In genomic region chr17:2399572-2400473, GRCh38 we compare ENCODE assay signal across 8 cellular contexts. TPM values are rescaled to one million over a fixed set of nuclear protein-coding genes. Genes with fewer than 3 reads are reported as not detected.
DNase-seq lines count a peak whose midpoint lies in the region; ATAC-seq and TF ChIP-seq lines count a peak whose summit lies in the region.

No MANE protein-coding gene starts in this region.

- peak overlapping the region; percentile 99 for H3K4me3 Mint-ChIP-seq in CD8-positive, alpha-beta T cell

- TF ChIP-seq CTCF in CD8-positive, alpha-beta T cell (IDR thresholded peaks at IDR 0.05) = no peak

- H3K4me1 ChIP-seq in CD8-positive, alpha-beta T cell (ENCODE audit: insufficient read depth, low read length) = peaks cover 48% of the 10 kb centered on the region
- H3K4me1 ChIP-seq in endocrine pancreas (ENCODE audit: control insufficient read depth, insufficient read depth, low read length) (no peaks in the 10 kb centered on the region), mesodermal cell (ENCODE audit: control insufficient read depth, insufficient read depth, low read length, poor library complexity, severe bottlenecking) (peaks cover 48% of the 10 kb centered on the region)

- peaks cover 47% of the 10 kb centered on the region for H3K4me1 Mint-ChIP-seq in CD8-positive, alpha-beta T cell (ENCODE audit: low read depth)

- peak; percentile 81 to 92 (median 90) for DNase-seq in CD8-positive, alpha-beta T cell
- DNase-seq in HK-2 (ENCODE audit: unreplicated experiment) (peak; percentile 95), NOMO-1 (lab: John Stamatoyannopoulos, UW; ENCODE audit: unreplicated experiment in 2 of 2) (peak; percentile 90 to 97)
- DNase-seq in activated CD8-positive, alpha-beta memory T cell treated with anti-CD3 and anti-CD28 coated beads, Interleukin-2, amount 50 U/mL, for 24 hours (ENCODE audit: extremely low read depth) = peak; percentile 76
- DNase-seq in stimulated activated CD8-positive, alpha-beta memory T cell treated with anti-CD3 and anti-CD28 coated beads, Interleukin-15, amount 100 ng/mL, for 1 hour (ENCODE audit: low read depth) = peak; percentile 74

- CTCF ChIA-PET in CD8-positive, alpha-beta T cell (lab: Charles Lee) = interaction anchor here (1.0 to 3.6 kb wide), 3 partner anchors 16 to 17 kb away, joined by 3 to 20 read pairs (median 9); no protein-coding TSS in a partner anchor

- POLR2A ChIA-PET in CD8-positive, alpha-beta T cell (lab: Charles Lee) = interaction anchor here (0.8 to 4.6 kb wide), 4 partner anchors 8 to 109 kb away, joined by 3 to 67 read pairs (median 12); no protein-coding TSS in a partner anchor

- H3K9me3 Mint-ChIP-seq in CD8-positive, alpha-beta T cell = no peaks in the 10 kb centered on the region

- H3K36me3 Mint-ChIP-seq in CD8-positive, alpha-beta T cell = peaks cover 9% of the 10 kb centered on the region

- peak overlapping the region; percentile 71 for H3K4me3 ChIP-seq in CD8-positive, alpha-beta T cell (ENCODE audit: low read depth, low read length)
- H3K4me3 ChIP-seq in endocrine pancreas (ENCODE audit: control insufficient read depth, insufficient read depth, low read length) = no peak overlapping the region
- peak overlapping the region; percentile 87 for H3K4me3 ChIP-seq in mesodermal cell (ENCODE audit: extremely low read depth, insufficient read depth, low read length, poor library complexity, severe bottlenecking)

- 0% methylated on average over 69 to 71 of the region's 82 CpGs for WGBS in mesodermal cell (ENCODE audit: insufficient coverage in 2 of 2), 2 experiments

- H3K27ac ChIP-seq in CD8-positive, alpha-beta T cell (ENCODE audit: low read depth, low read length) = peak overlapping the region; percentile 99
- peak overlapping the region; percentile 99 for H3K27ac ChIP-seq in mesodermal cell (ENCODE audit: low read depth, low read length, severe bottlenecking)

- H3K27me3 ChIP-seq in CD8-positive, alpha-beta T cell (ENCODE audit: insufficient read depth, low read length) = no peaks in the 10 kb centered on the region
- no peaks in the 10 kb centered on the region for H3K27me3 ChIP-seq in endocrine pancreas (ENCODE audit: control insufficient read depth, insufficient read depth, low read length)

- H3K27me3 Mint-ChIP-seq in CD8-positive, alpha-beta T cell (ENCODE audit: low read depth) = no peaks in the 10 kb centered on the region

- H3K27ac Mint-ChIP-seq in CD8-positive, alpha-beta T cell = peak overlapping the region; percentile 100

- no peaks in the 10 kb centered on the region for H3K9me3 ChIP-seq in CD8-positive, alpha-beta T cell (ENCODE audit: low read length)
- H3K9me3 ChIP-seq in endocrine pancreas (ENCODE audit: control insufficient read depth, low read length) = no peaks in the 10 kb centered on the region
- no peaks in the 10 kb centered on the region for H3K9me3 ChIP-seq in mesodermal cell (ENCODE audit: control insufficient read depth, low read length)

- peak overlapping the region; percentile 86 for H3K9ac ChIP-seq in endocrine pancreas (ENCODE audit: control insufficient read depth, insufficient read depth, low read length)

- intact Hi-C loops in CD8-positive, alpha-beta T cell (cut with DNase I, micrococcal nuclease) = loop anchor here (2.0 to 10.0 kb wide), 11 partner anchors 17 to 1493 kb away; partner anchors contain the start of genes RILP (in 2 of the 2), CAMKK1 (in 1 of the 2), CLUH (in 1 of the 2) and DPH1 (in 1 of the 2)

- H3K36me3 ChIP-seq in CD8-positive, alpha-beta T cell (ENCODE audit: insufficient read depth, low read length) = no peaks in the 10 kb centered on the region
- no peaks in the 10 kb centered on the region for H3K36me3 ChIP-seq in endocrine pancreas (ENCODE audit: control insufficient read depth, insufficient read depth, low read length)
- H3K36me3 ChIP-seq in mesodermal cell (ENCODE audit: control insufficient read depth, insufficient read depth, low read length) = no peaks in the 10 kb centered on the region

- ATAC-seq in CD8-positive, alpha-beta T cell = peak; percentile 45
- peak; percentile 36 for ATAC-seq in GM19438 (IDR thresholded peaks at IDR 0.05; ENCODE audit: low read depth, unreplicated experiment)

RNA-seq across cellular contexts. Expression of gene MNT, which starts 1.0 kb away (rescaled TPM):
- 100 to 1,000 TPM; 105 to 114 TPM for total RNA-seq in CD8-positive, alpha-beta T cell
- polyA plus RNA-seq in mesodermal cell (2013, experiment 1 of 2) = 15.3 TPM
- polyA plus RNA-seq in mesodermal cell (2013, experiment 2 of 2) = 12.7 TPM
